Comparison of ENCODE assay signal across 18 cellular contexts in genomic region chr4:76485450-76485849, GRCh38. TPM values are rescaled to one million over a fixed set of nuclear protein-coding genes. Genes with fewer than 3 reads are reported as not detected.
DNase-seq lines count a peak whose midpoint lies in the region; ATAC-seq, FAIRE-seq and TF ChIP-seq lines count a peak whose summit lies in the region.
"Had no signal": no experiment of that assay in that cellular context is flagged by ENCODE, and none has a peak within 500 bp of the region (broad histone marks: within the 10 kb centered on the region; RNA-seq: fewer than 3 reads in every experiment).

No MANE protein-coding gene starts in this region.

- DNase-seq in COLO829 (ENCODE audit: low spot score) (peak; percentile 84), HT1080 (ENCODE audit: low read depth) (peak; percentile 43), body of pancreas (peak in 3 of 4 donors; percentile 27 to 45 (median 36)), left kidney (ENCODE audit: low read depth, low spot score) (peak; percentile 5), NCI-H1105 treated with DMSO at 0.1 percent for 48 hours (lab: John Stamatoyannopoulos, UW) (no peak), NAMALWA (ENCODE audit: low spot score) (no peak), RCC 7860 (ENCODE audit: low spot score) (no peak)
- DNase-seq: EL; midbrain; NCI-H2081 treated with DMSO at 0.1 percent for 48 hours; Peyer's patch; stimulated activated CD4-positive, alpha-beta T cell treated with anti-CD3 and anti-CD28 coated beads, Interleukin-2, amount 100 ng/mL, for 48 hours; stimulated activated naive CD4-positive, alpha-beta T cell had no signal

- intact Hi-C loops in body of pancreas (cut with DNase I), result no loop called here

- no peaks in the 10 kb centered on the region for H3K9me3 ChIP-seq in body of pancreas

- H3K4me1 ChIP-seq in body of pancreas, result peaks cover 6% of the 10 kb centered on the region
- H3K4me1 ChIP-seq: Peyer's patch had no signal

- no peak overlapping the region for H3K4me3 ChIP-seq in body of pancreas
- H3K4me3 ChIP-seq: Peyer's patch had no signal

- 13 to 18% methylated on average over 3 of the region's 3 CpGs for WGBS in body of pancreas, 2 donors

- FAIRE-seq in RCC 7860 (lab: Jason Lieb, UNC), result no peak
- FAIRE-seq: H54 had no signal

- TF ChIP-seq CTCF in body of pancreas (IDR thresholded peaks at IDR 0.05), result no peak

- no peaks in the 10 kb centered on the region for H3K27me3 ChIP-seq in body of pancreas
- H3K27me3 ChIP-seq: Peyer's patch had no signal

- ATAC-seq in body of pancreas (peak; percentile 82), HG02870 (IDR thresholded peaks at IDR 0.05; ENCODE audit: unreplicated experiment) (no peak)

- H3K36me3 ChIP-seq in body of pancreas (replicated peaks in 1 of 2; ENCODE audit: insufficient read depth in 1 of 2, low read depth in 2 of 2), result no peaks in the 10 kb centered on the region
- H3K36me3 ChIP-seq: Peyer's patch had no signal

- no peak for TF ChIP-seq POLR2A in body of pancreas (IDR thresholded peaks at IDR 0.05)

- peak overlapping the region in 1 of 4 donors; percentile 38 for H3K27ac ChIP-seq in body of pancreas
- H3K27ac ChIP-seq: epithelial cell of prostate, Peyer's patch had no signal

RNA-seq across cellular contexts. Expression of gene SHROOM3, which starts 50.4 kb away (rescaled TPM):
- 8.0 and 11.8 TPM in 2 replicates for total RNA-seq in HT1080 (2014; rRNA removed; shearing (Covaris generic))
- 4.1 and 4.3 TPM in 2 replicates for polyA plus RNA-seq in HT1080 (2015; cell fraction: cytosol; rRNA removed)
- polyA plus RNA-seq in HT1080 (2015; cell fraction: nucleus; rRNA removed), result 12.5 and 13.3 TPM in 2 replicates
- total RNA-seq in body of pancreas, result 10 to 100 TPM; 56.7 to 96.0 TPM
- total RNA-seq: activated T-helper 2 cell treated with anti-CD3 and anti-CD28 coated beads, Interferon-gamma antibody, Interleukin-2, Interleukin-4, amounts not matched to agents 10 μg/mL and 5 μg/mL and 100 μg/mL, durations not matched to agents 14 hours and 24 hours and 36 hours; T-helper 2 cell treated with Interferon-gamma antibody and Interleukin-4, amounts not matched to agents 100 ng/mL and 5 ng/mL, for 36 hours had no signal

Comparison
In these comparisons a context has a peak if more than half of its experiments do, and no peak if none do; other contexts are left out.
1. DNase-seq: peak in COLO829 (single experiment), HT1080 (single experiment), body of pancreas (3 of 4) and left kidney (single experiment); none in NCI-H1105 treated with DMSO at 0.1 percent for 48 hours (single experiment), NAMALWA (single experiment) and RCC 7860 (single experiment).